In the genomic region with DNA sequence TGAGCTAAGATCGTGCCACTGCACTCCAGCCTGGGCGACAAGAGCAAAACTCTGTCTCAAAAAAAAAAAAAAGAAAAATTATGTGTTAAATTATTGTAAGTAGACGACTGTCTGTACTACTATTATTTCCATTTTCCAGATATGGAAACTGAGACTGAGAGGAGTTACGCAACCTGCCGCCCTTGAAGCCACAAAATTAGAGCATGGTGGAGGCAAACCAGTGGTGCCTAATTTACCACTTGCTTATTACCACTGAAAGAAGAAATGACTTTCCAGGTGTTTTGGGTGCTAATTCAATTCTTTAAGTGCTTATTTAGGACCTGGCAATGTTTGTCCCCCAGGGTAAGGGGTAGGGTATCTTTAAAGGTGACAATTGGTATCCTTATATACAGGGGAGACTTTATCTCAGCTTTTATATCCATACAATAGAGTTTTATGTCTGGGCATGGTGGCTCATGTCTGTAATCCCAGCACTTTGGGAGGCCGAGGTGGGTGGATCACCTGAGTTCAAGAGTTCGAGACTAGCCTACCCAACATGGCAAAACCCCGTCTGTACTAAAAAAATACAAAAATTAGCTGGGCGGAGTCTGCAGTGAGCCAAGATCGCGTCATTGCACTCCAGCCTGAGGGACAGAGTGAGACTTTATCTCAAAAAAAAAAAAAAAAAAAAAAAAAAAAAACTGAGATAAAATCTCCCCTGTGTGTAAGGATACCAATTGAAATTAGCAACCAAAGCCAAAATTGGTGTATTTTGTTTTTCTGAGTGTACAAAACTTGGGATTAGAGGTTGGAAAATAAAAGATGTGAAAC, we compare ENCODE assay signal across 9 cellular contexts. TPM values are rescaled to one million over a fixed set of nuclear protein-coding genes. Genes with fewer than 3 reads are reported as not detected.
DNase-seq lines count a peak whose midpoint lies in the region; ATAC-seq, FAIRE-seq and TF ChIP-seq lines count a peak whose summit lies in the region.
"Had no signal": no experiment of that assay in that cellular context is flagged by ENCODE, and none has a peak within 500 bp of the region (broad histone marks: within the 10 kb centered on the region; RNA-seq: fewer than 3 reads in every experiment).

No MANE protein-coding gene starts in this region.

- 49% methylated on average over 11 of the region's 11 CpGs for WGBS in A549 (ENCODE audit: missing lambda C conversion rate)
- WGBS in IMR-90 (ENCODE audit: extremely low coverage in 2 of 2, insufficient read length in 1 of 2), 2 experiments: no CpG with 5 or more reads among the region's 11 CpGs
- WGBS in body of pancreas, 2 donors: 68 to 72% methylated on average over 11 of the region's 11 CpGs
- WGBS in mesodermal cell (ENCODE audit: insufficient coverage in 2 of 2), 2 experiments: 95 to 100% methylated on average over 1 to 3 of the region's 11 CpGs
- WGBS in prostate gland: 76% methylated on average over 11 of the region's 11 CpGs

- H2AK9ac ChIP-seq in IMR-90 (replicated peaks; ENCODE audit: low read depth, low read length, poor library complexity): no peak overlapping the region

- H2AK5ac ChIP-seq in IMR-90 (ENCODE audit: low read depth, low read length): 0 out of 2 replicates have a peak overlapping the region, but pooled peaks have one; percentile 14

- peak overlapping the region; percentile 46 for H2BK5ac ChIP-seq in IMR-90 (ENCODE audit: low read depth, low read length, poor library complexity, severe bottlenecking)

- peak in 1 of 2 experiments; percentile 62 for DNase-seq in A549 (ENCODE audit: low read depth in 1 of 2, low spot score in 1 of 2)
- peak; percentile 14 for DNase-seq in IMR-90
- DNase-seq in body of pancreas: no peak
- no peak for DNase-seq in AG20443 (ENCODE audit: low spot score)
- DNase-seq in prostate gland (ENCODE audit: low spot score): no peak
- DNase-seq in stimulated activated naive CD4-positive, alpha-beta T cell (lab: John Stamatoyannopoulos, UW): no peak
- DNase-seq: NCI-H510A treated with DMSO at 0.1 percent for 48 hours had no signal

- H3K18ac ChIP-seq in IMR-90 (ENCODE audit: low read depth, low read length): peak overlapping the region; percentile 92

- H3K14ac ChIP-seq in IMR-90 (replicated peaks; ENCODE audit: low read depth, low read length): peak overlapping the region; percentile 83

- H3K79me1 ChIP-seq in IMR-90 (ENCODE audit: low read depth in 1 of 2, low read length in 2 of 2): no peaks in the 10 kb centered on the region

- in situ Hi-C loops in IMR-90 (cut with MboI; ENCODE audit: low sequenced_read_pairs): no loop called here

- H3K27me3 ChIP-seq in IMR-90 (ENCODE audit: control insufficient read depth, insufficient read depth, low read length): no peaks in the 10 kb centered on the region
- no peaks in the 10 kb centered on the region for H3K27me3 ChIP-seq in body of pancreas
- no peaks in the 10 kb centered on the region for H3K27me3 ChIP-seq in prostate gland (replicated peaks; ENCODE audit: insufficient read depth)

- no peak for TF ChIP-seq POLR2A in A549 (IDR thresholded peaks at IDR 0.05; ENCODE audit: low read length)
- no peak for TF ChIP-seq POLR2A in IMR-90 (IDR thresholded peaks at IDR 0.05; ENCODE audit: low read depth, low read length)
- TF ChIP-seq POLR2A in body of pancreas (IDR thresholded peaks at IDR 0.05): no peak
- TF ChIP-seq POLR2A in prostate gland (IDR thresholded peaks at IDR 0.05): no peak

- no peak for TF ChIP-seq EP300 in A549 (IDR thresholded peaks at IDR 0.05)

- peak overlapping the region; percentile 68 for H2BK15ac ChIP-seq in IMR-90 (ENCODE audit: low read depth, low read length)

- peaks cover 7% of the 10 kb centered on the region; the same call in 1 of the 2 replicates for H3K9me1 ChIP-seq in IMR-90 (ENCODE audit: insufficient read depth, low read length)

- H4K20me1 ChIP-seq in IMR-90 (ENCODE audit: insufficient read depth, low read length): no peaks in the 10 kb centered on the region

- dilution Hi-C loops in IMR-90 (cut with HindIII; ENCODE audit: low sequenced_read_pairs, unreplicated experiment): no loop called here

- H3K9ac ChIP-seq in IMR-90 (ENCODE audit: low read depth, low read length): peak overlapping the region; percentile 17; the same call in 1 of the 2 replicates

- H3K4me2 ChIP-seq in A549: peak overlapping the region; percentile 88
- peak overlapping the region; percentile 76 for H3K4me2 ChIP-seq in IMR-90 (ENCODE audit: low read depth, low read length)

- ATAC-seq in A549 (peak in 1 of 2 experiments; percentile 9; a peak in 3 of 6 replicates), IMR-90 (ENCODE audit: low read depth) (no peak), body of pancreas (no peak), GM21367 (IDR thresholded peaks at IDR 0.05; ENCODE audit: unreplicated experiment) (no peak)

- H3K4ac ChIP-seq in IMR-90 (ENCODE audit: low read depth, low read length): peak overlapping the region; percentile 84

- H3K4me3 ChIP-seq in A549: peak overlapping the region; percentile 12; the same call in 1 of the 3 replicates
- H3K4me3 ChIP-seq in IMR-90 (ENCODE audit: insufficient read depth, low read depth, low read length): no peak overlapping the region
- H3K4me3 ChIP-seq in body of pancreas: no peak overlapping the region
- H3K4me3 ChIP-seq in mesodermal cell (ENCODE audit: extremely low read depth, insufficient read depth, low read length, poor library complexity, severe bottlenecking): no peak overlapping the region
- H3K4me3 ChIP-seq in prostate gland: no peak overlapping the region

- H2BK120ac ChIP-seq in IMR-90 (ENCODE audit: low read depth, low read length): peak overlapping the region; percentile 95

- BruUV-seq in IMR-90 (replicated peaks; lab: Mats Ljungman, UMichigan): no TSS peak

- peak overlapping the region; percentile 22 to 91 for H4K8ac ChIP-seq in IMR-90 (ENCODE audit: low read depth in 2 of 2, low read length in 2 of 2)

- TF ChIP-seq RAD21 in A549 (conservative IDR thresholded peaks at IDR 0.05 in 1 of 2, IDR thresholded peaks at IDR 0.05 in 1 of 2): no peak
- no peak for TF ChIP-seq RAD21 in IMR-90 (IDR thresholded peaks at IDR 0.05; ENCODE audit: low read length)

- peak overlapping the region; percentile 87 for H4K91ac ChIP-seq in IMR-90 (ENCODE audit: insufficient read depth, low read depth, low read length)

- peaks cover 52% of the 10 kb centered on the region for H3K4me1 ChIP-seq in A549
- peaks cover 5% of the 10 kb centered on the region for H3K4me1 ChIP-seq in IMR-90 (ENCODE audit: control insufficient read depth, insufficient read depth, low read length)
- peaks cover 38% of the 10 kb centered on the region for H3K4me1 ChIP-seq in body of pancreas
- H3K4me1 ChIP-seq in mesodermal cell (ENCODE audit: control insufficient read depth, insufficient read depth, low read length, poor library complexity, severe bottlenecking): peaks cover 20% of the 10 kb centered on the region
- H3K4me1 ChIP-seq in prostate gland (replicated peaks): no peaks in the 10 kb centered on the region

- no peaks in the 10 kb centered on the region for H3K36me3 ChIP-seq in IMR-90 (ENCODE audit: control insufficient read depth, insufficient read depth, low read length)
- no peaks in the 10 kb centered on the region for H3K36me3 ChIP-seq in body of pancreas (replicated peaks in 1 of 2; ENCODE audit: insufficient read depth in 1 of 2, low read depth in 2 of 2)
- H3K36me3 ChIP-seq in mesodermal cell (ENCODE audit: control insufficient read depth, insufficient read depth, low read length): no peaks in the 10 kb centered on the region
- no peaks in the 10 kb centered on the region for H3K36me3 ChIP-seq in prostate gland

- POLR2A ChIA-PET in A549 (lab: Yijun Ruan, JAX): interaction anchor here (1.4 kb wide), 1 partner anchor 67 kb away, joined by 3 read pairs; no protein-coding TSS in a partner anchor
- POLR2A ChIA-PET in IMR-90 (lab: Charles Lee; ENCODE audit: unreplicated experiment): no interaction called here

- H2BK20ac ChIP-seq in IMR-90 (ENCODE audit: low read depth, low read length): peak overlapping the region; percentile 88

- H3K27ac ChIP-seq in A549: peak overlapping the region; percentile 91 to 93
- H3K27ac ChIP-seq in IMR-90 (ENCODE audit: insufficient read depth, low read length): peak overlapping the region; percentile 57
- peak overlapping the region; percentile 14 to 81 (median 59) for H3K27ac ChIP-seq in body of pancreas
- H3K27ac ChIP-seq in mesodermal cell (ENCODE audit: low read depth, low read length, severe bottlenecking): peak overlapping the region; percentile 94
- H3K27ac ChIP-seq in prostate gland: no peak overlapping the region

- CTCF ChIA-PET in A549 (lab: Yijun Ruan, JAX): interaction anchor here (0.6 to 2.6 kb wide), 8 partner anchors 10 to 379 kb away, joined by 3 to 11 read pairs (median 8); no protein-coding TSS in a partner anchor
- CTCF ChIA-PET in IMR-90 (lab: Yijun Ruan, JAX): no interaction called here

- no peak for FAIRE-seq in A549 (lab: Jason Lieb, UNC)

- no peaks in the 10 kb centered on the region for H3K9me3 ChIP-seq in A549
- H3K9me3 ChIP-seq in IMR-90 (ENCODE audit: control insufficient read depth, insufficient read depth, low read length): no peaks in the 10 kb centered on the region
- H3K9me3 ChIP-seq in body of pancreas: no peaks in the 10 kb centered on the region
- no peaks in the 10 kb centered on the region for H3K9me3 ChIP-seq in mesodermal cell (ENCODE audit: control insufficient read depth, low read length)
- H3K9me3 ChIP-seq in prostate gland: no peaks in the 10 kb centered on the region

- H3K56ac ChIP-seq in IMR-90 (ENCODE audit: extremely low read depth, insufficient read depth, low read length): peak overlapping the region; percentile 33; the same call in 1 of the 2 replicates

- no peak for TF ChIP-seq CTCF in A549 (IDR thresholded peaks at IDR 0.05)
- TF ChIP-seq CTCF in IMR-90 (conservative IDR thresholded peaks at IDR 0.05; ENCODE audit: low read depth, low read length): no peak
- no peak for TF ChIP-seq CTCF in body of pancreas (IDR thresholded peaks at IDR 0.05)
- TF ChIP-seq CTCF in prostate gland (IDR thresholded peaks at IDR 0.05): no peak

- peak overlapping the region; percentile 74 for H2AFZ ChIP-seq in IMR-90 (replicated peaks; ENCODE audit: low read length, poor library complexity)

- intact Hi-C loops in IMR-90 (cut with micrococcal nuclease) (loop anchor here (5.0 kb wide), 1 partner anchor 60 kb away; no protein-coding TSS in a partner anchor), body of pancreas (cut with DNase I) (no loop called here), prostate gland (cut with DNase I) (no loop called here)

- H3K23ac ChIP-seq in IMR-90 (ENCODE audit: low read depth, low read length): 0 out of 2 replicates have a peak overlapping the region, but pooled peaks have one; percentile 32

- peak overlapping the region; percentile 68; the same call in 1 of the 2 replicates for H4K5ac ChIP-seq in IMR-90 (ENCODE audit: low read depth, low read length)

RNA-seq across cellular contexts. Expression of a gene that starts 16.6 kb away (rescaled TPM):
- polyA plus RNA-seq in A549 (2011; rRNA removed): 12.5 and 15.0 TPM in 2 replicates
- 3.2 and 4.0 TPM in 2 replicates for polyA plus RNA-seq in A549 (2012; cell fraction: cytosol; rRNA removed)
- polyA plus RNA-seq in A549 (2012; cell fraction: nucleus; rRNA removed): 4.1 and 5.6 TPM in 2 replicates
- 6.5 to 7.5 TPM (median 6.6 TPM) in 3 replicates for polyA plus RNA-seq in A549 (2017; fragmentation: RNase III; extraction: RNeasy Plus Mini Kit Qiagen cat#74134 plus additional on column Dnase treatment)
- 10.0 and 10.2 TPM in 2 replicates for polyA minus RNA-seq in A549 (2011; rRNA and poly(A)+ RNA removed)
- total RNA-seq in IMR-90 (2012; rRNA removed): 4.2 and 5.0 TPM in 2 replicates
- polyA plus RNA-seq in IMR-90 (2012; rRNA removed): 4.1 and 5.3 TPM in 2 replicates
- 2.5 and 2.6 TPM in 2 replicates for polyA plus RNA-seq in IMR-90 (2012; cell fraction: cytosol; rRNA removed)
- polyA plus RNA-seq in IMR-90 (2012; cell fraction: nucleus; rRNA removed; ENCODE audit: low replicate concordance): 3.2 and 9.7 TPM in 2 replicates
- 10 to 100 TPM; 12.5 to 14.2 TPM for total RNA-seq in body of pancreas
- 3.6 TPM for polyA plus RNA-seq in mesodermal cell (2013, experiment 1 of 2)
- 3.6 TPM for polyA plus RNA-seq in mesodermal cell (2013, experiment 2 of 2)
- total RNA-seq in prostate gland: 10 to 100 TPM in 1 of 2 donors, 1 to 10 TPM in 1; 4.8 to 14.5 TPM

Comparison
In these comparisons a context has a peak if more than half of its experiments do, and no peak if none do; other contexts are left out.
1. H3K27ac ChIP-seq: peak in A549 (2 of 2), IMR-90 (single experiment), body of pancreas (4 of 4) and mesodermal cell (single experiment); none in prostate gland (0 of 2).